In the genomic region with DNA sequence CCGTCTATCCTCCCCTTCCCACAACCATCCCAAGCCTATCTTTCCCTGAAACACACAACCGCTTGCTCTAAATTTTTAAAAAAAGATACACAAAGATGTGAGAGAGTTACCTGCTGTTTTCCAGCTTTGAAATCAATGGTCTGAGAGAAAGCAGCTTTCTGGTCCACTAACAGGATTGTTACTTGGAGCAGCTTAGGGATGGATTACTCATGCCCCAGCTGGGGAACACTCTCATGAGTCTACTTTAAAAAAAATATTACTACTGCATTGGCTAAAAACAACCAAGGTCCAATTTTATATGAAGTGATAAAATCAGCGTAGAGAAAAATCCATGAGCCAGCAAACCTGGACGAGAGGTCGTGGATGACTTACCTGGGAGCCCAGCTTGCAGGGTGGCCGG, we compare ENCODE assay signal across 28 cellular contexts. TPM values are rescaled to one million over a fixed set of nuclear protein-coding genes. Genes with fewer than 3 reads are reported as not detected.
"Had no signal": no experiment of that assay in that cellular context is flagged by ENCODE, and none has a peak within 500 bp of the region (broad histone marks: within the 10 kb centered on the region; RNA-seq: fewer than 3 reads in every experiment).

No MANE protein-coding gene starts in this region.

- H3K4me1 ChIP-seq: pancreas, psoas muscle had no signal

- H3K9me3 ChIP-seq: heart right ventricle, neutrophil, pancreas, psoas muscle, stomach, thoracic aorta had no signal

- H3K36me3 ChIP-seq: cardiac muscle cell, heart right ventricle, neutrophil, pancreas, stomach, thoracic aorta had no signal

- ATAC-seq: activated CD4-positive, alpha-beta T cell treated with anti-CD3 and anti-CD28 coated beads for 36 hours; activated T-helper 17 cell treated with anti-CD3 and anti-CD28 coated beads, Interleukin-2, amount 50 U/mL, for 72 hours; heart right ventricle; left colon; pancreas; psoas muscle; right cardiac atrium had no signal

- H3K4me3 Mint-ChIP-seq: activated B cell treated with CpG ODN at 0.5 μM for 24 hours; activated CD4-positive, alpha-beta T cell treated with anti-CD3 and anti-CD28 coated beads for 36 hours; activated naive CD8-positive, alpha-beta T cell treated with anti-CD3 and anti-CD28 coated beads for 36 hours; activated T-cell treated with anti-CD3 and anti-CD28 coated beads, Interleukin-2, amount 50 U/mL, for 24 hours; activated T-helper 17 cell treated with anti-CD3 and anti-CD28 coated beads, Interleukin-2, amount 50 U/mL, for 72 hours; dendritic cell treated with granulocyte-macrophage colony-stimulating factor and Interleukin-4, amounts not matched to agents 40 ng/mL and 50 ng/mL, for 4 days; nephron; T-helper 1 cell treated with Interleukin-12 subunit alpha and Interleukin-12 subunit beta and Interleukin-4 antibody, amounts not matched to agents 30 μg/mL and 1 μg/mL, for 36 hours; type B pancreatic cell had no signal

- H3K4me1 Mint-ChIP-seq: activated CD4-positive, alpha-beta T cell treated with anti-CD3 and anti-CD28 coated beads for 36 hours; activated naive CD8-positive, alpha-beta T cell treated with anti-CD3 and anti-CD28 coated beads for 36 hours; activated T-helper 17 cell treated with anti-CD3 and anti-CD28 coated beads, Interleukin-2, amount 50 U/mL, for 72 hours had no signal

- H3K27ac Mint-ChIP-seq: activated B cell treated with CpG ODN at 0.5 μM for 24 hours; activated CD4-positive, alpha-beta T cell treated with anti-CD3 and anti-CD28 coated beads for 36 hours; activated naive CD8-positive, alpha-beta T cell treated with anti-CD3 and anti-CD28 coated beads for 36 hours; activated T-cell treated with anti-CD3 and anti-CD28 coated beads, Interleukin-2, amount 50 U/mL, for 24 hours; activated T-helper 17 cell treated with anti-CD3 and anti-CD28 coated beads, Interleukin-2, amount 50 U/mL, for 72 hours; dendritic cell treated with granulocyte-macrophage colony-stimulating factor and Interleukin-4, amounts not matched to agents 40 ng/mL and 50 ng/mL, for 4 days; nephron; T-helper 1 cell treated with Interleukin-12 subunit alpha and Interleukin-12 subunit beta and Interleukin-4 antibody, amounts not matched to agents 30 μg/mL and 1 μg/mL, for 36 hours; type B pancreatic cell had no signal

- DNase-seq: activated B cell treated with CpG ODN at 0.5 μM for 24 hours; activated CD4-positive, alpha-beta T cell treated with anti-CD3 and anti-CD28 coated beads for 36 hours; activated CD4-positive, alpha-beta T cell treated with anti-CD3 and anti-CD28 coated beads, Interleukin-2, amount 50 U/mL, for 4 hours; activated CD8-positive, alpha-beta memory T cell treated with anti-CD3 and anti-CD28 coated beads, Interleukin-2, amount 50 U/mL, for 4 hours; activated naive CD8-positive, alpha-beta T cell treated with anti-CD3 and anti-CD28 coated beads for 36 hours; activated T-cell treated with anti-CD3 and anti-CD28 coated beads, Interleukin-2, amount 50 U/mL, for 24 hours; amniotic stem cell; effector CD4-positive, alpha-beta T cell; heart right ventricle; left colon; mesenchymal stem cell; pancreas; psoas muscle; right cardiac atrium; stimulated activated CD4-positive, alpha-beta T cell treated with anti-CD3 and anti-CD28 coated beads, Interleukin-1b, Interleukin-23, amount 100 ng/mL, for 48 hours; stomach; T1000 had no signal

- H3K27ac ChIP-seq: cardiac muscle cell, heart right ventricle, neutrophil, pancreas, psoas muscle, stomach, thoracic aorta had no signal

- H3K27me3 Mint-ChIP-seq: activated naive CD8-positive, alpha-beta T cell treated with anti-CD3 and anti-CD28 coated beads for 36 hours; dendritic cell treated with granulocyte-macrophage colony-stimulating factor and Interleukin-4, amounts not matched to agents 40 ng/mL and 50 ng/mL, for 4 days had no signal

- H3K9me3 Mint-ChIP-seq: activated B cell treated with CpG ODN at 0.5 μM for 24 hours; activated naive CD8-positive, alpha-beta T cell treated with anti-CD3 and anti-CD28 coated beads for 36 hours; activated T-cell treated with anti-CD3 and anti-CD28 coated beads, Interleukin-2, amount 50 U/mL, for 24 hours; activated T-helper 17 cell treated with anti-CD3 and anti-CD28 coated beads, Interleukin-2, amount 50 U/mL, for 72 hours; dendritic cell treated with granulocyte-macrophage colony-stimulating factor and Interleukin-4, amounts not matched to agents 40 ng/mL and 50 ng/mL, for 4 days; T-helper 1 cell treated with Interleukin-12 subunit alpha and Interleukin-12 subunit beta and Interleukin-4 antibody, amounts not matched to agents 30 μg/mL and 1 μg/mL, for 36 hours; type B pancreatic cell had no signal

- H3K4me3 ChIP-seq: cardiac muscle cell, heart right ventricle, pancreas, psoas muscle, skin epidermis, stomach, thoracic aorta had no signal

- FAIRE-seq: endometrium, keratinocyte, pancreas had no signal

- H3K36me3 Mint-ChIP-seq: activated naive CD8-positive, alpha-beta T cell treated with anti-CD3 and anti-CD28 coated beads for 36 hours; type B pancreatic cell had no signal

- H3K27me3 ChIP-seq: cardiac muscle cell, heart right ventricle, neutrophil, pancreas had no signal

RNA-seq across cellular contexts. Expression of gene FOXC1, which starts 29.6 kb away (rescaled TPM):
- total RNA-seq: activated naive CD8-positive, alpha-beta T cell treated with anti-CD3 and anti-CD28 coated beads for 36 hours; activated T-helper 17 cell treated with anti-CD3 and anti-CD28 coated beads, Interleukin-2, amount 50 U/mL, for 72 hours had no signal
